1 cellular context compared by ENCODE assay signal in the genomic region with DNA sequence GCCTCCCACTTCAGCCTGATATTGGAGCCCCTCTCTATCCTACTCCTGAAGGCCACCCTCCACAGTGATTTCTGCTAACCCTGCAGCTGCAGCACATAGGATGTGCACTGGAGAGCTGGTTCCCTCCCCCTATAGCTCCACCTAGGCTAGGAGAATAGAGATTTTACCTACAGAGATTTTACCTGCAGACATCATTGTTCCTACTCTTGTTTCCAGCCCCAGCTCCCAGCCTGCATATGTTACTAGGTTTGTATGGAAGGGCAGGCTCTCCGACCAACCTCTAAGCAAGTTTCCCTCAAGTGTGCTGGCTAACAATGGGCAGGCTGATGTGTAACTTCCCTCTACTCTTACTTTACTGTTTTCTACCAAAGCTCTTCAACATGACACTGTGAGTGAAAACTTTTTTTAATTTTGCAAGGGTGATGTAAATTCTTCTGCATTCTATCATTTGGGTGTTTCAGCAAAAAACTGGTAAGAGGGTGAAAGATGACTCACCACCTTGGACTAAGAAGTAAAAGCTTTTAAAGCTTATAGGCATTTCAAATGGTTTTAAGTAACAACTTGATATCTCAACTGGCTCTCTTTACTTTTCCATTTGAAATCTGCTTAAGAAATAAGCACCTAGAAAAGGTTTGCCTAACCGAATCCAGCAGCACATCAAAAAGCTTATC.
TF ChIP-seq lines count a peak whose summit lies in the region.

No MANE protein-coding gene starts in this region.

TF ChIP-seq in WTC11, 78 proteins besides CTCF, POLR2A, EP300 and RAD21 (continued from another document):
- TF ChIP-seq ERG (CRISPR knock-in tag; IDR thresholded peaks at IDR 0.05) (no peak), KAT7 (CRISPR knock-in tag; IDR thresholded peaks at IDR 0.05; ENCODE audit: borderline replicate concordance) (no peak)
